In genomic region chr1:230568008-230568407, GRCh38 we compare ENCODE assay signal across 2 cellular contexts.
TF ChIP-seq lines count a peak whose summit lies in the region.

No MANE protein-coding gene starts in this region.

TF ChIP-seq in HCT116, 20 proteins besides CTCF, POLR2A, EP300 and RAD21 (continued from another document):
- TF ChIP-seq REST (IDR thresholded peaks at IDR 0.05; ENCODE audit: low read depth) (no peak), FOSL1 (IDR thresholded peaks at IDR 0.05; ENCODE audit: low read depth) (no peak), SRF (IDR thresholded peaks at IDR 0.05; ENCODE audit: low read depth) (no peak), TCF7L2 (IDR thresholded peaks at IDR 0.05; ENCODE audit: borderline replicate concordance, extremely low read depth, insufficient read depth, insufficient read length) (no peak), SP1 (IDR thresholded peaks at IDR 0.05; ENCODE audit: low read depth) (no peak), CBX3 (IDR thresholded peaks at IDR 0.05; ENCODE audit: low read depth) (no peak), CEBPB (IDR thresholded peaks at IDR 0.05; ENCODE audit: low read depth) (no peak), ZFX (IDR thresholded peaks at IDR 0.05) (no peak), EZH2 (IDR thresholded peaks at IDR 0.05) (no peak), EGR1 (IDR thresholded peaks at IDR 0.05; ENCODE audit: low read depth) (no peak), POLR2AphosphoS5 (IDR thresholded peaks at IDR 0.05; ENCODE audit: low read depth, low read length) (no peak), JUND (IDR thresholded peaks at IDR 0.05) (no peak), SIN3A (IDR thresholded peaks at IDR 0.05; ENCODE audit: low read depth) (no peak), YY1 (IDR thresholded peaks at IDR 0.05; ENCODE audit: extremely low read depth, insufficient replicate concordance, low read depth, low read length) (no peak), ELF1 (IDR thresholded peaks at IDR 0.05; ENCODE audit: borderline replicate concordance, low read depth) (no peak), EZH2phosphoT487 (IDR thresholded peaks at IDR 0.05; ENCODE audit: borderline replicate concordance) (no peak)
- TF ChIP-seq, protein P1, sequence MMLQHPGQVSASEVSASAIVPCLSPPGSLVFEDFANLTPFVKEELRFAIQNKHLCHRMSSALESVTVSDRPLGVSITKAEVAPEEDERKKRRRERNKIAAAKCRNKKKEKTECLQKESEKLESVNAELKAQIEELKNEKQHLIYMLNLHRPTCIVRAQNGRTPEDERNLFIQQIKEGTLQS (IDR thresholded peaks at IDR 0.05), result no peak
- TF ChIP-seq, protein P2, sequence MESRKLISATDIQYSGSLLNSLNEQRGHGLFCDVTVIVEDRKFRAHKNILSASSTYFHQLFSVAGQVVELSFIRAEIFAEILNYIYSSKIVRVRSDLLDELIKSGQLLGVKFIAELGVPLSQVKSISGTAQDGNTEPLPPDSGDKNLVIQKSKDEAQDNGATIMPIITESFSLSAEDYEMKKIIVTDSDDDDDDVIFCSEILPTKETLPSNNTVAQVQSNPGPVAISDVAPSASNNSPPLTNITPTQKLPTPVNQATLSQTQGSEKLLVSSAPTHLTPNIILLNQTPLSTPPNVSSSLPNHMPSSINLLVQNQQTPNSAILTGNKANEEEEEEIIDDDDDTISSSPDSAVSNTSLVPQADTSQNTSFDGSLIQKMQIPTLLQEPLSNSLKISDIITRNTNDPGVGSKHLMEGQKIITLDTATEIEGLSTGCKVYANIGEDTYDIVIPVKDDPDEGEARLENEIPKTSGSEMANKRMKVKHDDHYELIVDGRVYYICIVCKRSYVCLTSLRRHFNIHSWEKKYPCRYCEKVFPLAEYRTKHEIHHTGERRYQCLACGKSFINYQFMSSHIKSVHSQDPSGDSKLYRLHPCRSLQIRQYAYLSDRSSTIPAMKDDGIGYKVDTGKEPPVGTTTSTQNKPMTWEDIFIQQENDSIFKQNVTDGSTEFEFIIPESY (IDR thresholded peaks at IDR 0.05; ENCODE audit: extremely low read depth, insufficient replicate concordance, low read length), result no peak

TF ChIP-seq in WTC11, 78 proteins besides CTCF, POLR2A, EP300 and RAD21 (continued from another document):
- TF ChIP-seq AR (CRISPR knock-in tag; IDR thresholded peaks at IDR 0.05) (no peak), JAZF1 (CRISPR knock-in tag; IDR thresholded peaks at IDR 0.05) (no peak), ERG (CRISPR knock-in tag; IDR thresholded peaks at IDR 0.05) (no peak), MYBL2 (CRISPR knock-in tag; IDR thresholded peaks at IDR 0.05) (no peak), EMX1 (CRISPR knock-in tag; IDR thresholded peaks at IDR 0.05) (no peak)
- TF ChIP-seq, protein P3, sequence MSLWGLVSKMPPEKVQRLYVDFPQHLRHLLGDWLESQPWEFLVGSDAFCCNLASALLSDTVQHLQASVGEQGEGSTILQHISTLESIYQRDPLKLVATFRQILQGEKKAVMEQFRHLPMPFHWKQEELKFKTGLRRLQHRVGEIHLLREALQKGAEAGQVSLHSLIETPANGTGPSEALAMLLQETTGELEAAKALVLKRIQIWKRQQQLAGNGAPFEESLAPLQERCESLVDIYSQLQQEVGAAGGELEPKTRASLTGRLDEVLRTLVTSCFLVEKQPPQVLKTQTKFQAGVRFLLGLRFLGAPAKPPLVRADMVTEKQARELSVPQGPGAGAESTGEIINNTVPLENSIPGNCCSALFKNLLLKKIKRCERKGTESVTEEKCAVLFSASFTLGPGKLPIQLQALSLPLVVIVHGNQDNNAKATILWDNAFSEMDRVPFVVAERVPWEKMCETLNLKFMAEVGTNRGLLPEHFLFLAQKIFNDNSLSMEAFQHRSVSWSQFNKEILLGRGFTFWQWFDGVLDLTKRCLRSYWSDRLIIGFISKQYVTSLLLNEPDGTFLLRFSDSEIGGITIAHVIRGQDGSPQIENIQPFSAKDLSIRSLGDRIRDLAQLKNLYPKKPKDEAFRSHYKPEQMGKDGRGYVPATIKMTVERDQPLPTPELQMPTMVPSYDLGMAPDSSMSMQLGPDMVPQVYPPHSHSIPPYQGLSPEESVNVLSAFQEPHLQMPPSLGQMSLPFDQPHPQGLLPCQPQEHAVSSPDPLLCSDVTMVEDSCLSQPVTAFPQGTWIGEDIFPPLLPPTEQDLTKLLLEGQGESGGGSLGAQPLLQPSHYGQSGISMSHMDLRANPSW (CRISPR knock-in tag; conservative IDR thresholded peaks at IDR 0.05; ENCODE audit: low read depth), result no peak
